ENCODE assay signal across 19 cellular contexts in genomic region chr3:64294771-64295170, GRCh38.
"Had no signal": no experiment of that assay in that cellular context is flagged by ENCODE, and none has a peak within 500 bp of the region (broad histone marks: within the 10 kb centered on the region; RNA-seq: fewer than 3 reads in every experiment).

No MANE protein-coding gene starts in this region.

- H3K4me1 Mint-ChIP-seq: naive thymus-derived CD4-positive, alpha-beta T cell; stimulated activated memory B cell treated with anti-CD40 and anti-IgM and Interleukin-4, amounts not matched to agents 10 μg/mL and 1 μg/mL and 100 μg/mL, for 72 hours had no signal

- H3K27ac ChIP-seq: hepatocyte, parathyroid adenoma, prostate gland, right lobe of liver, spleen, testis had no signal

- DNase-seq: effector memory CD4-positive, alpha-beta T cell; foreskin fibroblast; head of caudate nucleus; mammary epithelial cell; naive thymus-derived CD4-positive, alpha-beta T cell; nephron progenitor cell; retina; right lobe of liver; spleen; stimulated activated CD4-positive, alpha-beta T cell treated with anti-CD3 and anti-CD28 coated beads, Interleukin-15, amount 100 ng/mL, for 24 hours; stimulated activated CD4-positive, alpha-beta T cell treated with anti-CD3 and anti-CD28 coated beads, Interleukin-1b, Interleukin-23, amount 100 ng/mL, for 48 hours; stimulated activated CD4-positive, alpha-beta T cell treated with anti-CD3 and anti-CD28 coated beads, Interleukin-4, amount 100 ng/mL, for 24 hours; testis; trophoblast cell had no signal

- H3K27me3 ChIP-seq: hepatocyte, right lobe of liver, spleen, testis had no signal

- H3K4me1 ChIP-seq: parathyroid adenoma, prostate gland, right lobe of liver, spleen, testis had no signal

- H3K36me3 ChIP-seq: prostate gland, right lobe of liver, spleen had no signal

- H3K4me3 Mint-ChIP-seq: naive thymus-derived CD4-positive, alpha-beta T cell; nephron progenitor cell; stimulated activated memory B cell treated with anti-CD40 and anti-IgM and Interleukin-4, amounts not matched to agents 10 μg/mL and 1 μg/mL and 100 μg/mL, for 72 hours; stimulated activated naive CD8-positive, alpha-beta T cell treated with anti-CD3 and anti-CD28 coated beads, Interleukin-15, Interleukin-2, amounts not matched to agents 100 ng/mL and 50 ng/mL, for 24 hours had no signal

- H3K9ac ChIP-seq: parathyroid adenoma had no signal

- H3K36me3 Mint-ChIP-seq: stimulated activated memory B cell treated with anti-CD40 and anti-IgM and Interleukin-4, amounts not matched to agents 10 μg/mL and 1 μg/mL and 100 μg/mL, for 72 hours had no signal

- H3K27ac Mint-ChIP-seq: naive thymus-derived CD4-positive, alpha-beta T cell; nephron progenitor cell; stimulated activated memory B cell treated with anti-CD40 and anti-IgM and Interleukin-4, amounts not matched to agents 10 μg/mL and 1 μg/mL and 100 μg/mL, for 72 hours; stimulated activated naive CD8-positive, alpha-beta T cell treated with anti-CD3 and anti-CD28 coated beads, Interleukin-15, Interleukin-2, amounts not matched to agents 100 ng/mL and 50 ng/mL, for 24 hours had no signal

- H3K4me3 ChIP-seq: hepatocyte, prostate gland, right lobe of liver, spleen, testis had no signal
